In the genomic region with DNA sequence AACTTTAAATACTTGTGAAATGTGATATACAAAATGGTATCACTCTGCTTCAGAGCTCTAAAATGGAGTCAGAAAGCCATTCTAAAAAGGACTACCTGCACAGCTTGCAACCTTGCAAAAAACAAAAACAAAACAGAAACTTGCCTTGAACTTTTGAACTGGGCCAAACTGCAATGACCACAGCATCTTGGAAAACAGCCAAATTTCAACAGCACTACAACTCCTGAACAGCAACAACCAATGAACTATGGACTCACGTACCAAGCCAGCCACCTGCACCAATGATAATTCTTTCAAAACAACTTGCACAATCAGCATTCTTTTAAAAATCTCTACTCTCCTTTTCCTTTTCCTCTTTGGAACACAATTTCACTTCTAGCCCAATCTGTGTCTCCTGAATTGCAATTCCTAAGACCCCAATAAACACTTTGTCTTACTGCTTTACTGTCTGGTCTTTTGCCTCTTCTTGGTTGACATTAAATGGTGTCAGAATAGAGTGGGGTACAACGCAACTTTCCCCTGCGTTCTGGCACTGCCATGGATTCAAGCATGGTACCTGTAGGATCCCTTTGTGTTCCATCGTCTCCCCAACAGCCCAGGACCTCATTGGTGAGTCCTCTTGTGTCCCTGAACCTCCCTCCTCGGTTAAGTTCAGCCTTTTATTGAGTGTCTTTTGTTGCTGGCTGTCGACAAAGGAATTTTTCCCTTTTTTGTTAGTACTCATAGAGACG, we compare ENCODE assay signal across 11 cellular contexts. TPM values are rescaled to one million over a fixed set of nuclear protein-coding genes. Genes with fewer than 3 reads are reported as not detected.
DNase-seq lines count a peak whose midpoint lies in the region; ATAC-seq, FAIRE-seq and TF ChIP-seq lines count a peak whose summit lies in the region.
"Had no signal": no experiment of that assay in that cellular context is flagged by ENCODE, and none has a peak within 500 bp of the region (broad histone marks: within the 10 kb centered on the region; RNA-seq: fewer than 3 reads in every experiment).

No MANE protein-coding gene starts in this region.

- no peak for TF ChIP-seq POLR2A in GM18505 (IDR thresholded peaks at IDR 0.05; ENCODE audit: borderline replicate concordance, extremely low read depth, insufficient read depth, insufficient read length)

- H3K9ac ChIP-seq in colonic mucosa (ENCODE audit: low read depth in 2 of 2, low read length in 2 of 2): no peak overlapping the region

- no peak for FAIRE-seq in RCC 7860 (lab: Jason Lieb, UNC)

- H3K4me3 ChIP-seq in fibroblast of mammary gland (ENCODE audit: control insufficient read depth, low read depth, low read length) (no peak overlapping the region), colonic mucosa (no peak overlapping the region)

- H3K27ac ChIP-seq in substantia nigra (ENCODE audit: low read depth, low read length, poor library complexity, severe bottlenecking) (no peak overlapping the region), colonic mucosa (no peak overlapping the region)
- H3K27ac ChIP-seq: epithelial cell of prostate, neutrophil had no signal

- no peaks in the 10 kb centered on the region for H3K36me3 ChIP-seq in colonic mucosa
- H3K36me3 ChIP-seq: neutrophil had no signal

- TF ChIP-seq CTCF in fibroblast of mammary gland (conservative IDR thresholded peaks at IDR 0.05; ENCODE audit: control insufficient read depth, insufficient read depth, low read depth, low read length) (no peak), colonic mucosa (IDR thresholded peaks at IDR 0.05) (no peak)

- intact Hi-C loops in colonic mucosa (cut with DNase I): no loop called here

- ATAC-seq in GM18505 (IDR thresholded peaks at IDR 0.05; ENCODE audit: unreplicated experiment): peak; percentile 98
- peak; percentile 96 for ATAC-seq in GM21528 (IDR thresholded peaks at IDR 0.05; ENCODE audit: low FRiP score, unreplicated experiment)
- peak; percentile 100 for ATAC-seq in HG03432 (IDR thresholded peaks at IDR 0.05; ENCODE audit: unreplicated experiment)
- ATAC-seq: Panc1 had no signal

- H3K4me1 ChIP-seq in colonic mucosa: no peaks in the 10 kb centered on the region

- DNase-seq in fibroblast of mammary gland (ENCODE audit: low read depth) (peak; percentile 18), RCC 7860 (ENCODE audit: low spot score) (no peak), substantia nigra (lab: John Stamatoyannopoulos, UW) (no peak), colonic mucosa (no peak), NK-92 (lab: John Stamatoyannopoulos, UW; ENCODE audit: unreplicated experiment) (no peak)

- no peaks in the 10 kb centered on the region for H3K9me3 ChIP-seq in colonic mucosa
- H3K9me3 ChIP-seq: neutrophil had no signal

- H3K27me3 ChIP-seq in colonic mucosa: no peaks in the 10 kb centered on the region
- H3K27me3 ChIP-seq: neutrophil had no signal

RNA-seq across cellular contexts. Expression of a gene that starts 35.7 kb away (rescaled TPM):
- 10 to 100 TPM; 39.3 to 45.0 TPM for total RNA-seq in colonic mucosa
